1 cellular context compared by ENCODE assay signal in genomic region chr3:8741581-8742355, GRCh38.
TF ChIP-seq lines count a peak whose summit lies in the region.

No MANE protein-coding gene starts in this region.

TF ChIP-seq in H1, 55 proteins besides CTCF, POLR2A, EP300 and RAD21:
- no peak for TF ChIP-seq GTF2F1 (IDR thresholded peaks at IDR 0.05; ENCODE audit: borderline replicate concordance, low read depth, low read length)
- no peak for TF ChIP-seq TAF7 (optimal IDR thresholded peaks at IDR 0.05; ENCODE audit: borderline replicate concordance, low read depth, low read length)
- TF ChIP-seq EZH2 (IDR thresholded peaks at IDR 0.05; ENCODE audit: low read depth, low read length, severe bottlenecking): no peak
- TF ChIP-seq E2F6 (IDR thresholded peaks at IDR 0.05): no peak
- TF ChIP-seq CHD2 (IDR thresholded peaks at IDR 0.05; ENCODE audit: low read length): no peak
- peak; percentile 97 for TF ChIP-seq JUND (IDR thresholded peaks at IDR 0.05; ENCODE audit: low read length)
- TF ChIP-seq JUN (IDR thresholded peaks at IDR 0.05; ENCODE audit: low read depth, low read length): peak; percentile 69; the same call in 1 of the 2 replicates
- TF ChIP-seq CREB1 (IDR thresholded peaks at IDR 0.05): no peak
- no peak for TF ChIP-seq SP4 (IDR thresholded peaks at IDR 0.05; ENCODE audit: low read length)
- peak; percentile 93 for TF ChIP-seq EGR1 (IDR thresholded peaks at IDR 0.05; ENCODE audit: borderline replicate concordance, low read depth, low read length)
- no peak for TF ChIP-seq ZNF274 (IDR thresholded peaks at IDR 0.05; ENCODE audit: borderline replicate concordance, extremely low read depth, low read length)
- no peak for TF ChIP-seq BRCA1 (IDR thresholded peaks at IDR 0.05; ENCODE audit: low read depth, low read length)
- no peak for TF ChIP-seq SIRT6 (IDR thresholded peaks at IDR 0.05; ENCODE audit: low read length)
- TF ChIP-seq SIN3A (conservative IDR thresholded peaks at IDR 0.05 in 1 of 2, IDR thresholded peaks at IDR 0.05 in 1 of 2; ENCODE audit: low read depth in 1 of 2, low read length in 2 of 2): no peak
- TF ChIP-seq ATF3 (IDR thresholded peaks at IDR 0.05; ENCODE audit: insufficient read depth, low read depth, low read length): peak; percentile 42; the same call in 1 of the 2 replicates
- TF ChIP-seq SIX5 (IDR thresholded peaks at IDR 0.05; ENCODE audit: low read depth, low read length): no peak
- no peak for TF ChIP-seq PHF8 (conservative IDR thresholded peaks at IDR 0.05; ENCODE audit: low read depth, low read length)
- TF ChIP-seq KDM5A (IDR thresholded peaks at IDR 0.05; ENCODE audit: low read length): no peak
- TF ChIP-seq KDM4A (IDR thresholded peaks at IDR 0.05; ENCODE audit: low read depth, low read length, severe bottlenecking): no peak
